14 cellular contexts compared by ENCODE assay signal in genomic region chr17:67212716-67213417, GRCh38. TPM values are rescaled to one million over a fixed set of nuclear protein-coding genes. Genes with fewer than 3 reads are reported as not detected.
DNase-seq lines count a peak whose midpoint lies in the region; FAIRE-seq and TF ChIP-seq lines count a peak whose summit lies in the region.
"Had no signal": no experiment of that assay in that cellular context is flagged by ENCODE, and none has a peak within 500 bp of the region (broad histone marks: within the 10 kb centered on the region; RNA-seq: fewer than 3 reads in every experiment).

No MANE protein-coding gene starts in this region.

- H4K20me1 ChIP-seq in PC-9 (ENCODE audit: insufficient read depth) = no peaks in the 10 kb centered on the region; the same call in none of the 2 replicates

- H3K36me3 ChIP-seq in PC-9 (ENCODE audit: low read depth) = peaks cover 18% of the 10 kb centered on the region; the same call in 1 of the 2 replicates
- H3K36me3 ChIP-seq in trophoblast cell (ENCODE audit: control insufficient read depth in 1 of 2, insufficient read depth in 2 of 2, low read length in 2 of 2) = peaks cover 8 to 9% of the 10 kb centered on the region in 2 experiments

- no peak overlapping the region for H3K23ac ChIP-seq in trophoblast cell (ENCODE audit: low read length)

- H3K4me2 ChIP-seq in PC-9 (peak overlapping the region; percentile 36), trophoblast cell (ENCODE audit: low read length) (no peak overlapping the region)

- no peaks in the 10 kb centered on the region for H3K79me1 ChIP-seq in trophoblast cell (ENCODE audit: low read length)

- no peak overlapping the region for H3K4me3 ChIP-seq in PC-9
- no peak overlapping the region for H3K4me3 ChIP-seq in trophoblast cell (ENCODE audit: low read depth, low read length)
- H3K4me3 ChIP-seq: thyroid gland had no signal

- no peak overlapping the region for H3K14ac ChIP-seq in trophoblast cell (ENCODE audit: low read length)

- no TSS peak for BruUV-seq in PC-9 (replicated peaks; lab: Mats Ljungman, UMichigan)

- CTCF ChIA-PET in PC-9 (lab: Charles Lee) = no interaction called here

- peak; percentile 26 for DNase-seq in H54 (ENCODE audit: insufficient read length, low spot score)
- peak in 1 of 2 experiments; percentile 38 for DNase-seq in PC-9
- DNase-seq in dedifferentiated amniotic fluid mesenchymal stem cell (ENCODE audit: extremely low spot score) = peak; percentile 44
- DNase-seq in trophoblast cell = peak; percentile 21 to 86
- DNase-seq in activated effector memory CD4-positive, alpha-beta T cell treated with anti-CD3 and anti-CD28 coated beads, Interleukin-2, amount 50 U/mL, for 16 hours = no peak
- DNase-seq in T1000 (lab: John Stamatoyannopoulos, UW) = no peak
- no peak for DNase-seq in pons (ENCODE audit: low spot score)
- DNase-seq in activated gamma-delta T cell (lab: John Stamatoyannopoulos, UW) = no peak
- DNase-seq: activated CD4-positive, CD25-positive, alpha-beta regulatory T cell treated with anti-CD3 and anti-CD28 coated beads, Interleukin-2, amount 50 U/mL, for 72 hours; activated naive CD4-positive, alpha-beta T cell treated with anti-CD3 and anti-CD28 coated beads for 36 hours; DND-41; thyroid gland had no signal

- no peak overlapping the region for H2BK12ac ChIP-seq in trophoblast cell (ENCODE audit: low read length)

- TF ChIP-seq CTCF in PC-9 (conservative IDR thresholded peaks at IDR 0.05) = no peak

- H2BK120ac ChIP-seq in trophoblast cell (ENCODE audit: insufficient read depth, low read length, poor library complexity) = no peak overlapping the region

- no peaks in the 10 kb centered on the region for H3K9me2 ChIP-seq in PC-9 (ENCODE audit: insufficient read depth)

- H3K27ac ChIP-seq in PC-9 (0 out of 2 replicates have a peak overlapping the region, but pooled peaks have one; percentile 33), trophoblast cell (ENCODE audit: low read depth, low read length) (no peak overlapping the region)
- H3K27ac ChIP-seq: parathyroid adenoma, thyroid gland had no signal

- no peak overlapping the region for H4K12ac ChIP-seq in trophoblast cell (ENCODE audit: low read depth, low read length)

- intact Hi-C loops in PC-9 (cut with micrococcal nuclease; ENCODE audit: unreplicated experiment) = no loop called here

- H2AFZ ChIP-seq in PC-9 = no peak overlapping the region
- H2AFZ ChIP-seq in trophoblast cell (ENCODE audit: insufficient read depth, low read length, poor library complexity) = no peak overlapping the region
- H2AFZ ChIP-seq: parathyroid adenoma had no signal

- H2AK5ac ChIP-seq in trophoblast cell (ENCODE audit: low read length) = no peak overlapping the region

- peaks cover 4% of the 10 kb centered on the region; the same call in 1 of the 2 replicates for H3K79me2 ChIP-seq in PC-9 (ENCODE audit: low read depth)
- H3K79me2 ChIP-seq in trophoblast cell (ENCODE audit: control insufficient read depth, insufficient read depth, low read length, poor library complexity) = no peaks in the 10 kb centered on the region

- TF ChIP-seq POLR2A in H54 (IDR thresholded peaks at IDR 0.05; ENCODE audit: low read depth, low read length) = no peak

- H3K9me3 ChIP-seq in PC-9 (ENCODE audit: insufficient read depth, low read depth) (no peaks in the 10 kb centered on the region), trophoblast cell (ENCODE audit: insufficient read depth, low read depth, low read length) (no peaks in the 10 kb centered on the region)
- H3K9me3 ChIP-seq: thyroid gland had no signal

- POLR2A ChIA-PET in PC-9 (lab: Charles Lee; ENCODE audit: unreplicated experiment) = no interaction called here

- FAIRE-seq in H54 (lab: Jason Lieb, UNC) = no peak
- FAIRE-seq: keratinocyte had no signal

- H4K91ac ChIP-seq in trophoblast cell (ENCODE audit: low read depth, low read length) = no peak overlapping the region

- no CpG with 5 or more reads among the region's 9 CpGs for WGBS in trophoblast cell (ENCODE audit: extremely low coverage, insufficient coverage, insufficient read length)

- peaks cover 7% of the 10 kb centered on the region for H3F3A ChIP-seq in PC-9 (ENCODE audit: insufficient read depth, low read depth)

- peak overlapping the region; percentile 48 for H4K8ac ChIP-seq in trophoblast cell (ENCODE audit: low read depth, low read length)

- no peak overlapping the region for H2BK5ac ChIP-seq in trophoblast cell (ENCODE audit: low read depth, low read length, poor library complexity)

- H3K9ac ChIP-seq in trophoblast cell (ENCODE audit: low read length) = no peak overlapping the region
- H3K9ac ChIP-seq: parathyroid adenoma had no signal

- no peak overlapping the region for H3K4ac ChIP-seq in trophoblast cell (ENCODE audit: low read depth, low read length)

- H3K4me1 ChIP-seq in PC-9 (replicated peaks; ENCODE audit: insufficient read depth) (peaks cover 16% of the 10 kb centered on the region), trophoblast cell (ENCODE audit: control insufficient read depth in 1 of 2, insufficient read depth in 2 of 2, low read length in 2 of 2) (no peaks in the 10 kb centered on the region)
- H3K4me1 ChIP-seq: parathyroid adenoma had no signal

- H3K18ac ChIP-seq in trophoblast cell (ENCODE audit: low read length) = no peak overlapping the region

- H3K27me3 ChIP-seq in PC-9 (ENCODE audit: insufficient read depth, low read depth) (no peaks in the 10 kb centered on the region), trophoblast cell (ENCODE audit: insufficient read depth, low read length) (no peaks in the 10 kb centered on the region)
- H3K27me3 ChIP-seq: thyroid gland had no signal

RNA-seq across cellular contexts. Expression of gene HELZ, which starts 32.1 kb away (rescaled TPM):
- total RNA-seq in PC-9 (2021) = 35.1 and 38.0 TPM in 2 replicates
- polyA plus RNA-seq in trophoblast cell (2013) = 13.5 and 15.5 TPM in 2 replicates

Comparison
In these comparisons a context has a peak if more than half of its experiments do, and no peak if none do; other contexts are left out.
1. DNase-seq: peak in H54 (single experiment), dedifferentiated amniotic fluid mesenchymal stem cell (single experiment) and trophoblast cell (2 of 2); none in activated effector memory CD4-positive, alpha-beta T cell treated with anti-CD3 and anti-CD28 coated beads, Interleukin-2, amount 50 U/mL, for 16 hours (single experiment), T1000 (single experiment), pons (single experiment) and activated gamma-delta T cell (single experiment).